In the genomic region with DNA sequence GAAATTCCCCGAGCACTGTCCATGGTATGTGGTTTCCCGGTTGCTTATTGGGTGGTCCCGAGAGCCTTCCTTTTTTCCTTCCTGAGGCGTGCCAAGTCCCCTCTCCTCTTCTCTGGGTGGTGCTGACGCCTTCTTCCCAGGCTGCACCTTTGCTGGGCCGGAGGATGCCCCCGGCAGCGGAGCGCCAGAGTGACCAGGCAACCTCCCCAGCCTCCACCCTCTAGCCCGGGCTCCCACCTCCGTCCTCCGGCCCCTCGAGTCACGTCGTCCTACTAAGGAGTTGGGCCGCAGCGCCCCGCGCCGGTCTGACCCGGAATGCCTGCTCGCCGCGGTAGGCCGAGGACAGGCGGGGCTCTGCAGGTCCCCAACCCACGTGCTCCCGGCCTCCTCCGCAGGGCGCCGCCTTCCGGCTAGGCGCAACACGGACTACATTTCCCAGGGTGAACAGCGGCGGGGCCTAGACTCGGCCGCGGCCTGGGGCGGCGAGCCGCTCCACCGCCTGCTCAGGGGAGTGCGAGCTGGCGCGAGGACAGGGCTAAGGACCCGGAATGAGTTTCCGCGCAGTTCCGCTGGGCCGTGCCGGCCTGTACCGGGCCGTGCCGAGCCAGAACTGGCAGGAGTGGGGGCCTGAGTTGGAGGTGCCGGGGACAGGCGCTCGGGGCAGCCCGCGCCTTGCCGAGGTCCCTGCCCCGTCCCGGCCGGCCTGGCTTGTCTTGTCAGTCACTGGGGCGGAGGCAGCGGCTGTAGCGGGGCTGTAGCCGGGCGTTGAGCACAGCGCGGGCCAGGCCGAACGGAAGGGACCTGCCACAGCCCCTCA, we compare ENCODE assay signal across 1 cellular context.
TF ChIP-seq lines count a peak whose summit lies in the region.

A gene with protein sequence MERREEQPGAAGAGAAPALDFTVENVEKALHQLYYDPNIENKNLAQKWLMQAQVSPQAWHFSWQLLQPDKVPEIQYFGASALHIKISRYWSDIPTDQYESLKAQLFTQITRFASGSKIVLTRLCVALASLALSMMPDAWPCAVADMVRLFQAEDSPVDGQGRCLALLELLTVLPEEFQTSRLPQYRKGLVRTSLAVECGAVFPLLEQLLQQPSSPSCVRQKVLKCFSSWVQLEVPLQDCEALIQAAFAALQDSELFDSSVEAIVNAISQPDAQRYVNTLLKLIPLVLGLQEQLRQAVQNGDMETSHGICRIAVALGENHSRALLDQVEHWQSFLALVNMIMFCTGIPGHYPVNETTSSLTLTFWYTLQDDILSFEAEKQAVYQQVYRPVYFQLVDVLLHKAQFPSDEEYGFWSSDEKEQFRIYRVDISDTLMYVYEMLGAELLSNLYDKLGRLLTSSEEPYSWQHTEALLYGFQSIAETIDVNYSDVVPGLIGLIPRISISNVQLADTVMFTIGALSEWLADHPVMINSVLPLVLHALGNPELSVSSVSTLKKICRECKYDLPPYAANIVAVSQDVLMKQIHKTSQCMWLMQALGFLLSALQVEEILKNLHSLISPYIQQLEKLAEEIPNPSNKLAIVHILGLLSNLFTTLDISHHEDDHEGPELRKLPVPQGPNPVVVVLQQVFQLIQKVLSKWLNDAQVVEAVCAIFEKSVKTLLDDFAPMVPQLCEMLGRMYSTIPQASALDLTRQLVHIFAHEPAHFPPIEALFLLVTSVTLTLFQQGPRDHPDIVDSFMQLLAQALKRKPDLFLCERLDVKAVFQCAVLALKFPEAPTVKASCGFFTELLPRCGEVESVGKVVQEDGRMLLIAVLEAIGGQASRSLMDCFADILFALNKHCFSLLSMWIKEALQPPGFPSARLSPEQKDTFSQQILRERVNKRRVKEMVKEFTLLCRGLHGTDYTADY (plus strand): TSS at position 707 of the 817 bp plus-strand sequence. CDS start 651 bp downstream, outside the sequence.

TF ChIP-seq in SK-N-SH, 30 proteins besides CTCF, POLR2A, EP300 and RAD21 (continued from another document):
- TF ChIP-seq, protein P1, sequence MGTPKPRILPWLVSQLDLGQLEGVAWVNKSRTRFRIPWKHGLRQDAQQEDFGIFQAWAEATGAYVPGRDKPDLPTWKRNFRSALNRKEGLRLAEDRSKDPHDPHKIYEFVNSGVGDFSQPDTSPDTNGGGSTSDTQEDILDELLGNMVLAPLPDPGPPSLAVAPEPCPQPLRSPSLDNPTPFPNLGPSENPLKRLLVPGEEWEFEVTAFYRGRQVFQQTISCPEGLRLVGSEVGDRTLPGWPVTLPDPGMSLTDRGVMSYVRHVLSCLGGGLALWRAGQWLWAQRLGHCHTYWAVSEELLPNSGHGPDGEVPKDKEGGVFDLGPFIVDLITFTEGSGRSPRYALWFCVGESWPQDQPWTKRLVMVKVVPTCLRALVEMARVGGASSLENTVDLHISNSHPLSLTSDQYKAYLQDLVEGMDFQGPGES (IDR thresholded peaks at IDR 0.05; ENCODE audit: low read depth, low read length), result no peak
- TF ChIP-seq RXRA (IDR thresholded peaks at IDR 0.05; ENCODE audit: borderline replicate concordance, low read depth), result no peak
- TF ChIP-seq RFX5 (IDR thresholded peaks at IDR 0.05; ENCODE audit: low read length), result no peak
- TF ChIP-seq RCOR1 (IDR thresholded peaks at IDR 0.05; ENCODE audit: low read length), result no peak
- TF ChIP-seq EZH2phosphoT487 (IDR thresholded peaks at IDR 0.05; ENCODE audit: borderline replicate concordance, low read depth), result no peak
- TF ChIP-seq TAF1 (IDR thresholded peaks at IDR 0.05; ENCODE audit: borderline replicate concordance, low read depth, low read length), result peak; percentile 69; the same call in 1 of the 2 replicates
- TF ChIP-seq, protein P2, sequence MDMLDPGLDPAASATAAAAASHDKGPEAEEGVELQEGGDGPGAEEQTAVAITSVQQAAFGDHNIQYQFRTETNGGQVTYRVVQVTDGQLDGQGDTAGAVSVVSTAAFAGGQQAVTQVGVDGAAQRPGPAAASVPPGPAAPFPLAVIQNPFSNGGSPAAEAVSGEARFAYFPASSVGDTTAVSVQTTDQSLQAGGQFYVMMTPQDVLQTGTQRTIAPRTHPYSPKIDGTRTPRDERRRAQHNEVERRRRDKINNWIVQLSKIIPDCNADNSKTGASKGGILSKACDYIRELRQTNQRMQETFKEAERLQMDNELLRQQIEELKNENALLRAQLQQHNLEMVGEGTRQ (IDR thresholded peaks at IDR 0.05; ENCODE audit: borderline replicate concordance, low read depth, low read length), result peak; percentile 48; the same call in 1 of the 2 replicates
- TF ChIP-seq TCF12 (IDR thresholded peaks at IDR 0.05), result no peak; the same call in 1 of the 2 replicates
- TF ChIP-seq NRF1 (IDR thresholded peaks at IDR 0.05; ENCODE audit: low read depth, low read length), result no peak
- TF ChIP-seq GATA2 (CRISPR knock-in tag; IDR thresholded peaks at IDR 0.05), result no peak
- TF ChIP-seq SIN3A (IDR thresholded peaks at IDR 0.05; ENCODE audit: borderline replicate concordance, low read depth, low read length), result peak; percentile 14; the same call in 1 of the 2 replicates
- peak; percentile 70 for TF ChIP-seq CHD2 (IDR thresholded peaks at IDR 0.05; ENCODE audit: low read length, partially characterized antibody)
- no peak for TF ChIP-seq MEF2A (IDR thresholded peaks at IDR 0.05; ENCODE audit: borderline replicate concordance, low read depth)
- TF ChIP-seq ELF1 (IDR thresholded peaks at IDR 0.05), result peak; percentile 87
- TF ChIP-seq, protein P3, sequence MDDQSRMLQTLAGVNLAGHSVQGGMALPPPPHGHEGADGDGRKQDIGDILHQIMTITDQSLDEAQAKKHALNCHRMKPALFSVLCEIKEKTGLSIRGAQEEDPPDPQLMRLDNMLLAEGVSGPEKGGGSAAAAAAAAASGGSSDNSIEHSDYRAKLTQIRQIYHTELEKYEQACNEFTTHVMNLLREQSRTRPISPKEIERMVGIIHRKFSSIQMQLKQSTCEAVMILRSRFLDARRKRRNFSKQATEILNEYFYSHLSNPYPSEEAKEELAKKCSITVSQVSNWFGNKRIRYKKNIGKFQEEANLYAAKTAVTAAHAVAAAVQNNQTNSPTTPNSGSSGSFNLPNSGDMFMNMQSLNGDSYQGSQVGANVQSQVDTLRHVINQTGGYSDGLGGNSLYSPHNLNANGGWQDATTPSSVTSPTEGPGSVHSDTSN (IDR thresholded peaks at IDR 0.05), result peak; percentile 55
- TF ChIP-seq TEAD4 (IDR thresholded peaks at IDR 0.05; ENCODE audit: borderline replicate concordance, insufficient read depth), result no peak; the same call in 1 of the 2 replicates
- TF ChIP-seq, protein P4, sequence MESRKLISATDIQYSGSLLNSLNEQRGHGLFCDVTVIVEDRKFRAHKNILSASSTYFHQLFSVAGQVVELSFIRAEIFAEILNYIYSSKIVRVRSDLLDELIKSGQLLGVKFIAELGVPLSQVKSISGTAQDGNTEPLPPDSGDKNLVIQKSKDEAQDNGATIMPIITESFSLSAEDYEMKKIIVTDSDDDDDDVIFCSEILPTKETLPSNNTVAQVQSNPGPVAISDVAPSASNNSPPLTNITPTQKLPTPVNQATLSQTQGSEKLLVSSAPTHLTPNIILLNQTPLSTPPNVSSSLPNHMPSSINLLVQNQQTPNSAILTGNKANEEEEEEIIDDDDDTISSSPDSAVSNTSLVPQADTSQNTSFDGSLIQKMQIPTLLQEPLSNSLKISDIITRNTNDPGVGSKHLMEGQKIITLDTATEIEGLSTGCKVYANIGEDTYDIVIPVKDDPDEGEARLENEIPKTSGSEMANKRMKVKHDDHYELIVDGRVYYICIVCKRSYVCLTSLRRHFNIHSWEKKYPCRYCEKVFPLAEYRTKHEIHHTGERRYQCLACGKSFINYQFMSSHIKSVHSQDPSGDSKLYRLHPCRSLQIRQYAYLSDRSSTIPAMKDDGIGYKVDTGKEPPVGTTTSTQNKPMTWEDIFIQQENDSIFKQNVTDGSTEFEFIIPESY (IDR thresholded peaks at IDR 0.05; ENCODE audit: borderline replicate concordance, low read depth), result no peak
- TF ChIP-seq NFIC (IDR thresholded peaks at IDR 0.05; ENCODE audit: borderline replicate concordance), result peak; percentile 7; the same call in 1 of the 2 replicates
- TF ChIP-seq POLR2AphosphoS5 (IDR thresholded peaks at IDR 0.05; ENCODE audit: low read depth, low read length), result peak; percentile 65
- no peak for TF ChIP-seq FOSL2 (IDR thresholded peaks at IDR 0.05; ENCODE audit: borderline replicate concordance, low read depth)
- TF ChIP-seq FOXM1 (IDR thresholded peaks at IDR 0.05; ENCODE audit: low read depth), result no peak
- 0 out of 2 replicates have a peak, but pooled peaks have one; percentile 8 for TF ChIP-seq YY1 (IDR thresholded peaks at IDR 0.05; ENCODE audit: low read depth)
- TF ChIP-seq FOXJ3 (CRISPR knock-in tag; IDR thresholded peaks at IDR 0.05), result no peak
- TF ChIP-seq JUND (IDR thresholded peaks at IDR 0.05), result no peak
- peak; percentile 47 for TF ChIP-seq SMC3 (IDR thresholded peaks at IDR 0.05; ENCODE audit: low read depth, low read length)
- peak; percentile 59 for TF ChIP-seq GABPA (IDR thresholded peaks at IDR 0.05; ENCODE audit: low read depth)
- TF ChIP-seq, protein P5, sequence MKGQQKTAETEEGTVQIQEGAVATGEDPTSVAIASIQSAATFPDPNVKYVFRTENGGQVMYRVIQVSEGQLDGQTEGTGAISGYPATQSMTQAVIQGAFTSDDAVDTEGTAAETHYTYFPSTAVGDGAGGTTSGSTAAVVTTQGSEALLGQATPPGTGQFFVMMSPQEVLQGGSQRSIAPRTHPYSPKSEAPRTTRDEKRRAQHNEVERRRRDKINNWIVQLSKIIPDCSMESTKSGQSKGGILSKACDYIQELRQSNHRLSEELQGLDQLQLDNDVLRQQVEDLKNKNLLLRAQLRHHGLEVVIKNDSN (IDR thresholded peaks at IDR 0.05; ENCODE audit: borderline replicate concordance, low read depth), result peak; percentile 87
- TF ChIP-seq, protein P6, sequence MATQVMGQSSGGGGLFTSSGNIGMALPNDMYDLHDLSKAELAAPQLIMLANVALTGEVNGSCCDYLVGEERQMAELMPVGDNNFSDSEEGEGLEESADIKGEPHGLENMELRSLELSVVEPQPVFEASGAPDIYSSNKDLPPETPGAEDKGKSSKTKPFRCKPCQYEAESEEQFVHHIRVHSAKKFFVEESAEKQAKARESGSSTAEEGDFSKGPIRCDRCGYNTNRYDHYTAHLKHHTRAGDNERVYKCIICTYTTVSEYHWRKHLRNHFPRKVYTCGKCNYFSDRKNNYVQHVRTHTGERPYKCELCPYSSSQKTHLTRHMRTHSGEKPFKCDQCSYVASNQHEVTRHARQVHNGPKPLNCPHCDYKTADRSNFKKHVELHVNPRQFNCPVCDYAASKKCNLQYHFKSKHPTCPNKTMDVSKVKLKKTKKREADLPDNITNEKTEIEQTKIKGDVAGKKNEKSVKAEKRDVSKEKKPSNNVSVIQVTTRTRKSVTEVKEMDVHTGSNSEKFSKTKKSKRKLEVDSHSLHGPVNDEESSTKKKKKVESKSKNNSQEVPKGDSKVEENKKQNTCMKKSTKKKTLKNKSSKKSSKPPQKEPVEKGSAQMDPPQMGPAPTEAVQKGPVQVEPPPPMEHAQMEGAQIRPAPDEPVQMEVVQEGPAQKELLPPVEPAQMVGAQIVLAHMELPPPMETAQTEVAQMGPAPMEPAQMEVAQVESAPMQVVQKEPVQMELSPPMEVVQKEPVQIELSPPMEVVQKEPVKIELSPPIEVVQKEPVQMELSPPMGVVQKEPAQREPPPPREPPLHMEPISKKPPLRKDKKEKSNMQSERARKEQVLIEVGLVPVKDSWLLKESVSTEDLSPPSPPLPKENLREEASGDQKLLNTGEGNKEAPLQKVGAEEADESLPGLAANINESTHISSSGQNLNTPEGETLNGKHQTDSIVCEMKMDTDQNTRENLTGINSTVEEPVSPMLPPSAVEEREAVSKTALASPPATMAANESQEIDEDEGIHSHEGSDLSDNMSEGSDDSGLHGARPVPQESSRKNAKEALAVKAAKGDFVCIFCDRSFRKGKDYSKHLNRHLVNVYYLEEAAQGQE (IDR thresholded peaks at IDR 0.05; ENCODE audit: low read depth, low read length), result peak; percentile 97
- TF ChIP-seq, protein P7, sequence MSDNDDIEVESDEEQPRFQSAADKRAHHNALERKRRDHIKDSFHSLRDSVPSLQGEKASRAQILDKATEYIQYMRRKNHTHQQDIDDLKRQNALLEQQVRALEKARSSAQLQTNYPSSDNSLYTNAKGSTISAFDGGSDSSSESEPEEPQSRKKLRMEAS (IDR thresholded peaks at IDR 0.05; ENCODE audit: low read depth), result peak; percentile 99
